8 cellular contexts compared by ENCODE assay signal in genomic region chr11:128290106-128290840, GRCh38.
DNase-seq lines count a peak whose midpoint lies in the region; ATAC-seq, FAIRE-seq and TF ChIP-seq lines count a peak whose summit lies in the region.

No MANE protein-coding gene starts in this region.

- peak overlapping the region; percentile 53 for H3K27ac Mint-ChIP-seq in progenitor cell of endocrine pancreas

- H3K36me3 Mint-ChIP-seq in progenitor cell of endocrine pancreas (ENCODE audit: insufficient read depth), result no peaks in the 10 kb centered on the region

- H3K4me2 ChIP-seq in KMS-11, result peak overlapping the region; percentile 98

- peak; percentile 82 for DNase-seq in GM03348 (ENCODE audit: low spot score)
- peak; percentile 60 to 83 for DNase-seq in SJCRH30
- DNase-seq in activated gamma-delta T cell treated with anti-CD3 and anti-CD28 coated beads, Interleukin-2, amount 50 U/mL, for 16 hours (ENCODE audit: low read depth), result peak; percentile 47
- peak; percentile 76 for DNase-seq in glomerular endothelial cell (ENCODE audit: extremely low read depth, low read depth, low spot score)
- DNase-seq in progenitor cell of endocrine pancreas (ENCODE audit: low spot score, unreplicated experiment), result peak; percentile 23
- peak; percentile 57 for DNase-seq in urothelium cell line (ENCODE audit: low spot score)

- H3K9me3 ChIP-seq in SJCRH30 (replicated peaks), result no peaks in the 10 kb centered on the region

- no peak overlapping the region for H3K4me3 Mint-ChIP-seq in progenitor cell of endocrine pancreas (ENCODE audit: low read depth)

- no peak for FAIRE-seq in urothelium cell line (lab: Jason Lieb, UNC)

- no peaks in the 10 kb centered on the region for H4K20me1 ChIP-seq in KMS-11 (ENCODE audit: insufficient read depth)

- peak overlapping the region; percentile 91 for H3K27ac ChIP-seq in KMS-11
- H3K27ac ChIP-seq in SJCRH30, result peak overlapping the region; percentile 31; the same call in 1 of the 2 replicates

- peaks cover 4% of the 10 kb centered on the region for H3K4me1 Mint-ChIP-seq in progenitor cell of endocrine pancreas (ENCODE audit: low read depth)

- H3K79me2 ChIP-seq in KMS-11 (ENCODE audit: insufficient read depth, low read depth), result no peaks in the 10 kb centered on the region

- no peaks in the 10 kb centered on the region for H3K27me3 ChIP-seq in KMS-11 (ENCODE audit: insufficient read depth, low read depth)
- H3K27me3 ChIP-seq in SJCRH30, result no peaks in the 10 kb centered on the region

- H3K4me1 ChIP-seq in KMS-11 (ENCODE audit: low read depth, poor library complexity, severe bottlenecking), result peaks cover 40% of the 10 kb centered on the region
- peaks cover 24% of the 10 kb centered on the region for H3K4me1 ChIP-seq in SJCRH30

- peak; percentile 86 for ATAC-seq in GM21737 (IDR thresholded peaks at IDR 0.05; ENCODE audit: unreplicated experiment)

- H3K9ac ChIP-seq in KMS-11, result peak overlapping the region; percentile 71

- peaks cover 52% of the 10 kb centered on the region for H3K27me3 Mint-ChIP-seq in progenitor cell of endocrine pancreas

- H3K9me3 Mint-ChIP-seq in progenitor cell of endocrine pancreas (ENCODE audit: low read depth), result no peaks in the 10 kb centered on the region

- H2AFZ ChIP-seq in KMS-11 (ENCODE audit: low read depth), result peak overlapping the region; percentile 27; the same call in 1 of the 2 replicates

- no peaks in the 10 kb centered on the region for H3K36me3 ChIP-seq in KMS-11 (ENCODE audit: insufficient read depth)
- H3K36me3 ChIP-seq in SJCRH30, result no peaks in the 10 kb centered on the region

- H3K4me3 ChIP-seq in KMS-11 (IDR thresholded peaks at IDR 0.05; ENCODE audit: insufficient read depth, low read depth, low read length) (no peak overlapping the region), SJCRH30 (peak overlapping the region; percentile 38)

- TF ChIP-seq CTCF in KMS-11 (conservative IDR thresholded peaks at IDR 0.05; ENCODE audit: low read depth, low read length) (peak; percentile 70), progenitor cell of endocrine pancreas (IDR thresholded peaks at IDR 0.05; ENCODE audit: unreplicated experiment) (peak; percentile 85)

Comparison
In these comparisons a context has a peak if more than half of its experiments do, and no peak if none do; other contexts are left out.
1. DNase-seq: peak in every context shown above with its lines; median percentile 82 in GM03348; 76 in glomerular endothelial cell; 72 in SJCRH30; 57 in urothelium cell line; 47 in activated gamma-delta T cell treated with anti-CD3 and anti-CD28 coated beads, Interleukin-2, amount 50 U/mL, for 16 hours; 23 in progenitor cell of endocrine pancreas.